Comparison of ENCODE assay signal across 1 cellular context in the genomic region with DNA sequence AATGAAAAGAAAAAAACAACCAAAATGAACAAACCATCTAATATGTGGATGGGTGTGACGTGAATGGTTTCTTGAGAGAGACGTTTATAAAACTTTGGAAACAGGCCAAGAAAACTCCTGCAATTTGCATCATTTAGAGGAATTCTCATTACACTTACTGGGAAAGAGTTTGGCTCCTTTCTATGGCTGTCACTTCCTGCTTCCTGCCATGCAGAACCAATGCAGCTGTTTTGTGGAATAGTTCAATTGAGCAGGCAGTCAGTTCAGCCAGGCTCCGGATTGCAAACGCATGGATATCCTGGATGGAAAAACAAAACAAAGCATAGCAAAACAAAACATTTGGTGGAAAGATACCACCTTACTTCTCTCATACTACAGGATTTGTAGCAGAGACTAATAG.
TF ChIP-seq lines count a peak whose summit lies in the region.

No MANE protein-coding gene starts in this region.

TF ChIP-seq in WTC11, 78 proteins besides CTCF, POLR2A, EP300 and RAD21 (continued from another document):
- TF ChIP-seq, protein P1, sequence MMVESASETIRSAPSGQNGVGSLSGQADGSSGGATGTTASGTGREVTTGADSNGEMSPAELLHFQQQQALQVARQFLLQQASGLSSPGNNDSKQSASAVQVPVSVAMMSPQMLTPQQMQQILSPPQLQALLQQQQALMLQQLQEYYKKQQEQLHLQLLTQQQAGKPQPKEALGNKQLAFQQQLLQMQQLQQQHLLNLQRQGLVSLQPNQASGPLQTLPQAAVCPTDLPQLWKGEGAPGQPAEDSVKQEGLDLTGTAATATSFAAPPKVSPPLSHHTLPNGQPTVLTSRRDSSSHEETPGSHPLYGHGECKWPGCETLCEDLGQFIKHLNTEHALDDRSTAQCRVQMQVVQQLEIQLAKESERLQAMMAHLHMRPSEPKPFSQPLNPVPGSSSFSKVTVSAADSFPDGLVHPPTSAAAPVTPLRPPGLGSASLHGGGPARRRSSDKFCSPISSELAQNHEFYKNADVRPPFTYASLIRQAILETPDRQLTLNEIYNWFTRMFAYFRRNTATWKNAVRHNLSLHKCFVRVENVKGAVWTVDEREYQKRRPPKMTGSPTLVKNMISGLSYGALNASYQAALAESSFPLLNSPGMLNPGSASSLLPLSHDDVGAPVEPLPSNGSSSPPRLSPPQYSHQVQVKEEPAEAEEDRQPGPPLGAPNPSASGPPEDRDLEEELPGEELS (CRISPR knock-in tag; IDR thresholded peaks at IDR 0.05): no peak
- TF ChIP-seq GTF2I (CRISPR knock-in tag; conservative IDR thresholded peaks at IDR 0.05): no peak
- no peak for TF ChIP-seq RELA (CRISPR knock-in tag; IDR thresholded peaks at IDR 0.05; ENCODE audit: borderline replicate concordance)
- no peak for TF ChIP-seq IRF2 (CRISPR knock-in tag; IDR thresholded peaks at IDR 0.05; ENCODE audit: borderline replicate concordance, low read depth)
- no peak for TF ChIP-seq NFATC4 (CRISPR knock-in tag; IDR thresholded peaks at IDR 0.05)
- TF ChIP-seq, protein P2, sequence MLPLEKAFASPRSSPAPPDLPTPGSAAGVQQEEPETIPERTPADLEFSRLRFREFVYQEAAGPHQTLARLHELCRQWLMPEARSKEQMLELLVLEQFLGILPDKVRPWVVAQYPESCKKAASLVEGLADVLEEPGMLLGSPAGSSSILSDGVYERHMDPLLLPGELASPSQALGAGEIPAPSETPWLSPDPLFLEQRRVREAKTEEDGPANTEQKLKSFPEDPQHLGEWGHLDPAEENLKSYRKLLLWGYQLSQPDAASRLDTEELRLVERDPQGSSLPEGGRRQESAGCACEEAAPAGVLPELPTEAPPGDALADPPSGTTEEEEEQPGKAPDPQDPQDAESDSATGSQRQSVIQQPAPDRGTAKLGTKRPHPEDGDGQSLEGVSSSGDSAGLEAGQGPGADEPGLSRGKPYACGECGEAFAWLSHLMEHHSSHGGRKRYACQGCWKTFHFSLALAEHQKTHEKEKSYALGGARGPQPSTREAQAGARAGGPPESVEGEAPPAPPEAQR (CRISPR knock-in tag; IDR thresholded peaks at IDR 0.05): no peak
TF ChIP-seq in WTC11: peak in this region for 0.
